Comparison of ENCODE assay signal across 1 cellular context in the genomic region with DNA sequence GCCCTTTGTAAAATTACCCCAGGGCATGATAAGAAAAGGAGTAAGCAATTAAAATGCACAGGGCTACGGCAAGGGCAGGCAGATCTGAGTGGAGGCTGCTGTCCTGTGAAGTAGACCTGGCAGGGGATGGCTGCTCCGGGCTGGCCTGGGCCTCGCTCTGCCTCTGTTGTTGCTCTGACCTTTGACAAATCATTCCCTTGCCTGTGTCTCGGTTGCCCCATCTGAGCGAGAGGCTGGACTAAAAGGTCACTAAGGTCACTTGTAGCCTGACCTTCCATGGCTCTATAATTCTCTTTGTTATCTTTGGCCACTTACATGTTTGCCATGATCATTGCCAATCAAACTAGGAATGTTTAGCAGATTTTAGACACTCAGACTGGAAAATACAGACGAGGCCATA.
TF ChIP-seq lines count a peak whose summit lies in the region.

No MANE protein-coding gene starts in this region.

TF ChIP-seq in liver, 16 proteins besides CTCF, POLR2A, EP300 and RAD21 (continued from another document):
- TF ChIP-seq, protein P1, sequence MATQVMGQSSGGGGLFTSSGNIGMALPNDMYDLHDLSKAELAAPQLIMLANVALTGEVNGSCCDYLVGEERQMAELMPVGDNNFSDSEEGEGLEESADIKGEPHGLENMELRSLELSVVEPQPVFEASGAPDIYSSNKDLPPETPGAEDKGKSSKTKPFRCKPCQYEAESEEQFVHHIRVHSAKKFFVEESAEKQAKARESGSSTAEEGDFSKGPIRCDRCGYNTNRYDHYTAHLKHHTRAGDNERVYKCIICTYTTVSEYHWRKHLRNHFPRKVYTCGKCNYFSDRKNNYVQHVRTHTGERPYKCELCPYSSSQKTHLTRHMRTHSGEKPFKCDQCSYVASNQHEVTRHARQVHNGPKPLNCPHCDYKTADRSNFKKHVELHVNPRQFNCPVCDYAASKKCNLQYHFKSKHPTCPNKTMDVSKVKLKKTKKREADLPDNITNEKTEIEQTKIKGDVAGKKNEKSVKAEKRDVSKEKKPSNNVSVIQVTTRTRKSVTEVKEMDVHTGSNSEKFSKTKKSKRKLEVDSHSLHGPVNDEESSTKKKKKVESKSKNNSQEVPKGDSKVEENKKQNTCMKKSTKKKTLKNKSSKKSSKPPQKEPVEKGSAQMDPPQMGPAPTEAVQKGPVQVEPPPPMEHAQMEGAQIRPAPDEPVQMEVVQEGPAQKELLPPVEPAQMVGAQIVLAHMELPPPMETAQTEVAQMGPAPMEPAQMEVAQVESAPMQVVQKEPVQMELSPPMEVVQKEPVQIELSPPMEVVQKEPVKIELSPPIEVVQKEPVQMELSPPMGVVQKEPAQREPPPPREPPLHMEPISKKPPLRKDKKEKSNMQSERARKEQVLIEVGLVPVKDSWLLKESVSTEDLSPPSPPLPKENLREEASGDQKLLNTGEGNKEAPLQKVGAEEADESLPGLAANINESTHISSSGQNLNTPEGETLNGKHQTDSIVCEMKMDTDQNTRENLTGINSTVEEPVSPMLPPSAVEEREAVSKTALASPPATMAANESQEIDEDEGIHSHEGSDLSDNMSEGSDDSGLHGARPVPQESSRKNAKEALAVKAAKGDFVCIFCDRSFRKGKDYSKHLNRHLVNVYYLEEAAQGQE (IDR thresholded peaks at IDR 0.05): no peak
